9 cellular contexts compared by ENCODE assay signal in the genomic region with DNA sequence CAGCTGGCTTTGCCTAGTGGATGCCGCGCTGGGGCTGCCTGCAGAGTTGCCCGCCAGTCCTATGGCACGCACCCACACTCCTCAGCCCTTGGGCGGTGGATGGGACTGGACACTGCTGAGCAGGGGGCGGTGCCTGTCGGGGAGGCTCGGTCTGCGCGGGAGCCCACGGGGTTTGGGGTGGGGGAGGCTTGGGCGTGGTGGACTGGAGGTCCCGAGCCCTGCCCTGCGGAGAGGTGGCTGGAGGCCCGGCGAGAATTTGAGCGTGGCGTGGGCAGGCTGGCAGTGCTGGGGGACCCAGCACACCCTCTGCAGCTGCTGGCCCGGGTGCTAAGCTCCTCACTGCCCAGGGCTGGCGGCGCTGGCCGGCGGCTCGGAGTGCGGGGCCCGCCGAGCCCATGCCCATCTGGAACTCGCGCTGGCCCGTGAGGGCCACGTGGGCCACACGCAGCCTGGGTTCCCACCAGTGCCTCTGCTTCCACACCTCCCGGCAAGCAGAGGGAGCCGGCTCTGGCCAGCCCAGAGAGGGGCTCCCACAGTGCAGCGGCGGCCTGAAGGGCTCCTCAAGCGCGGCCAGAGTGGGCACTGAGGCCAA.
"Had no signal": no experiment of that assay in that cellular context is flagged by ENCODE, and none has a peak within 500 bp of the region (broad histone marks: within the 10 kb centered on the region; RNA-seq: fewer than 3 reads in every experiment).

No MANE protein-coding gene starts in this region.

- ATAC-seq: gastroesophageal sphincter had no signal

- H3K27ac ChIP-seq: gastroesophageal sphincter, heart right ventricle had no signal

- DNase-seq: activated naive CD8-positive, alpha-beta T cell treated with anti-CD3 and anti-CD28 coated beads, Interleukin-2, amount 10 ng/mL, durations not matched to agents 7 days and 5 days; endodermal cell; heart right ventricle; islet precursor cell; mesendoderm; retina; small intestine; stimulated activated CD4-positive, alpha-beta T cell treated with anti-CD3 and anti-CD28 coated beads, Interleukin-4, amount 100 ng/mL, for 24 hours had no signal

- H3K4me3 ChIP-seq: gastroesophageal sphincter, heart right ventricle had no signal

- H3K36me3 ChIP-seq: gastroesophageal sphincter had no signal

- H3K27me3 ChIP-seq: gastroesophageal sphincter, heart right ventricle had no signal
